ENCODE assay signal across 8 cellular contexts in genomic region chr3:42683875-42684593, GRCh38. TPM values are rescaled to one million over a fixed set of nuclear protein-coding genes. Genes with fewer than 3 reads are reported as not detected.
DNase-seq lines count a peak whose midpoint lies in the region; TF ChIP-seq lines count a peak whose summit lies in the region.

No MANE protein-coding gene starts in this region.

- peaks cover 2% of the 10 kb centered on the region for H3K9me3 Mint-ChIP-seq in activated T-helper 2 cell treated with anti-CD3 and anti-CD28 coated beads, Interferon-gamma antibody, Interleukin-2, Interleukin-4, amounts not matched to agents 10 μg/mL and 5 μg/mL and 100 μg/mL, durations not matched to agents 14 hours and 24 hours and 36 hours
- H3K9me3 Mint-ChIP-seq in neural progenitor cell = no peaks in the 10 kb centered on the region

- H4K20me1 ChIP-seq in neural progenitor cell (ENCODE audit: low read depth) = no peaks in the 10 kb centered on the region

- in situ Hi-C loops in astrocyte of the cerebellum (cut with HindIII; ENCODE audit: low sequenced_read_pairs) = no loop called here

- peaks cover 16% of the 10 kb centered on the region for H3K4me1 Mint-ChIP-seq in activated T-helper 2 cell treated with anti-CD3 and anti-CD28 coated beads, Interferon-gamma antibody, Interleukin-2, Interleukin-4, amounts not matched to agents 10 μg/mL and 5 μg/mL and 100 μg/mL, durations not matched to agents 14 hours and 24 hours and 36 hours (ENCODE audit: low read depth)
- H3K4me1 Mint-ChIP-seq in neural progenitor cell = peaks cover 2% of the 10 kb centered on the region

- intact Hi-C loops in activated T-helper 2 cell treated with anti-CD3 and anti-CD28 coated beads, Interferon-gamma antibody, Interleukin-2, Interleukin-4, amounts not matched to agents 10 μg/mL and 5 μg/mL and 100 μg/mL, durations not matched to agents 14 hours and 24 hours and 36 hours (cut with micrococcal nuclease) = loop anchor here (2.0 kb wide), 1 partner anchor 45 kb away; no protein-coding TSS in a partner anchor

- H3K4me3 ChIP-seq in NB4 (ENCODE audit: low read depth, low read length) = no peak overlapping the region
- no peak overlapping the region for H3K4me3 ChIP-seq in astrocyte of the cerebellum (ENCODE audit: low read depth, low read length)
- H3K4me3 ChIP-seq in neural progenitor cell = no peak overlapping the region

- H2AFZ ChIP-seq in neural progenitor cell (replicated peaks) = no peak overlapping the region

- H3K4me2 ChIP-seq in neural progenitor cell = no peak overlapping the region

- no peak for TF ChIP-seq POLR2A in NB4 (IDR thresholded peaks at IDR 0.05; ENCODE audit: extremely low read depth, insufficient read length)

- H3K27ac ChIP-seq in neural progenitor cell = no peak overlapping the region

- no peak for TF ChIP-seq CTCF in NB4 (IDR thresholded peaks at IDR 0.05; ENCODE audit: low read depth, low read length)
- no peak for TF ChIP-seq CTCF in astrocyte of the cerebellum (IDR thresholded peaks at IDR 0.05; ENCODE audit: low read depth, low read length, missing control alignments)
- TF ChIP-seq CTCF in neural progenitor cell (IDR thresholded peaks at IDR 0.05) = no peak

- H3K36me3 ChIP-seq in neural progenitor cell = no peaks in the 10 kb centered on the region

- no peaks in the 10 kb centered on the region for H3K27me3 ChIP-seq in neural progenitor cell

- no peaks in the 10 kb centered on the region for H3K79me2 ChIP-seq in neural progenitor cell (ENCODE audit: low read depth)

- H3K4me3 Mint-ChIP-seq in activated T-helper 2 cell treated with anti-CD3 and anti-CD28 coated beads, Interferon-gamma antibody, Interleukin-2, Interleukin-4, amounts not matched to agents 10 μg/mL and 5 μg/mL and 100 μg/mL, durations not matched to agents 14 hours and 24 hours and 36 hours (ENCODE audit: low read depth) = no peak overlapping the region
- no peak overlapping the region for H3K4me3 Mint-ChIP-seq in neural progenitor cell

- H3F3A ChIP-seq in neural progenitor cell (ENCODE audit: low read depth) = no peaks in the 10 kb centered on the region

- H3K9me3 ChIP-seq in neural progenitor cell (ENCODE audit: low read depth) = no peaks in the 10 kb centered on the region

- DNase-seq in COLO668 (lab: John Stamatoyannopoulos, UW; ENCODE audit: unreplicated experiment) (peak; percentile 20), NB4 (ENCODE audit: low read depth) (peak; percentile 87), astrocyte of the cerebellum (ENCODE audit: low read depth) (peak; percentile 29), islet precursor cell (peak; percentile 96), GM19238 (ENCODE audit: insufficient read length, low spot score) (no peak), neural progenitor cell (ENCODE audit: low spot score) (no peak)
- DNase-seq in stimulated activated CD8-positive, alpha-beta memory T cell treated with anti-CD3 and anti-CD28 coated beads, Interleukin-15, amount 100 ng/mL, for 48 hours (ENCODE audit: low read depth in 2 of 2) = peak; percentile 32 to 55
- DNase-seq in activated T-helper 2 cell treated with anti-CD3 and anti-CD28 coated beads, Interferon-gamma antibody, Interleukin-2, Interleukin-4, amounts not matched to agents 10 μg/mL and 5 μg/mL and 100 μg/mL, durations not matched to agents 14 hours and 24 hours and 36 hours (ENCODE audit: low spot score) = no peak

- H3K9ac ChIP-seq in neural progenitor cell = no peak overlapping the region

- H3K36me3 Mint-ChIP-seq in activated T-helper 2 cell treated with anti-CD3 and anti-CD28 coated beads, Interferon-gamma antibody, Interleukin-2, Interleukin-4, amounts not matched to agents 10 μg/mL and 5 μg/mL and 100 μg/mL, durations not matched to agents 14 hours and 24 hours and 36 hours (ENCODE audit: low read depth) = no peaks in the 10 kb centered on the region
- H3K36me3 Mint-ChIP-seq in neural progenitor cell = no peaks in the 10 kb centered on the region

- H3K27ac Mint-ChIP-seq in activated T-helper 2 cell treated with anti-CD3 and anti-CD28 coated beads, Interferon-gamma antibody, Interleukin-2, Interleukin-4, amounts not matched to agents 10 μg/mL and 5 μg/mL and 100 μg/mL, durations not matched to agents 14 hours and 24 hours and 36 hours = no peak overlapping the region
- H3K27ac Mint-ChIP-seq in neural progenitor cell = no peak overlapping the region

- H3K4me1 ChIP-seq in neural progenitor cell = no peaks in the 10 kb centered on the region

- H3K27me3 Mint-ChIP-seq in activated T-helper 2 cell treated with anti-CD3 and anti-CD28 coated beads, Interferon-gamma antibody, Interleukin-2, Interleukin-4, amounts not matched to agents 10 μg/mL and 5 μg/mL and 100 μg/mL, durations not matched to agents 14 hours and 24 hours and 36 hours (ENCODE audit: low read depth) = peaks cover 14% of the 10 kb centered on the region
- peaks cover 2% of the 10 kb centered on the region for H3K27me3 Mint-ChIP-seq in neural progenitor cell (ENCODE audit: insufficient read depth, low read depth)

RNA-seq across cellular contexts. Expression of gene KLHL40, which starts 1.3 kb away (rescaled TPM):
- not detected in 2 replicates for total RNA-seq in activated T-helper 2 cell treated with anti-CD3 and anti-CD28 coated beads, Interferon-gamma antibody, Interleukin-2, Interleukin-4, amounts not matched to agents 10 μg/mL and 5 μg/mL and 100 μg/mL, durations not matched to agents 14 hours and 24 hours and 36 hours
- not detected in 2 replicates for total RNA-seq in neural progenitor cell (ENCODE audit: low replicate concordance)

RNA-seq across cellular contexts. Expression of gene HHATL, which starts 18.6 kb away (rescaled TPM):
- total RNA-seq in activated T-helper 2 cell treated with anti-CD3 and anti-CD28 coated beads, Interferon-gamma antibody, Interleukin-2, Interleukin-4, amounts not matched to agents 10 μg/mL and 5 μg/mL and 100 μg/mL, durations not matched to agents 14 hours and 24 hours and 36 hours = not detected in 2 replicates
- total RNA-seq in neural progenitor cell (ENCODE audit: low replicate concordance) = not detected in 2 replicates

RNA-seq across cellular contexts. Expression of gene ZBTB47, which starts 30.5 kb away (rescaled TPM):
- 0.16 and 0.44 TPM in 2 replicates for total RNA-seq in activated T-helper 2 cell treated with anti-CD3 and anti-CD28 coated beads, Interferon-gamma antibody, Interleukin-2, Interleukin-4, amounts not matched to agents 10 μg/mL and 5 μg/mL and 100 μg/mL, durations not matched to agents 14 hours and 24 hours and 36 hours
- 4.4 and 5.7 TPM in 2 replicates for total RNA-seq in neural progenitor cell (ENCODE audit: low replicate concordance)

Comparison
In these comparisons a context has a peak if more than half of its experiments do, and no peak if none do; other contexts are left out.
1. DNase-seq: peak in COLO668 (single experiment), NB4 (single experiment), astrocyte of the cerebellum (single experiment), islet precursor cell (single experiment) and stimulated activated CD8-positive, alpha-beta memory T cell treated with anti-CD3 and anti-CD28 coated beads, Interleukin-15, amount 100 ng/mL, for 48 hours (2 of 2); none in activated T-helper 2 cell treated with anti-CD3 and anti-CD28 coated beads, Interferon-gamma antibody, Interleukin-2, Interleukin-4, amounts not matched to agents 10 μg/mL and 5 μg/mL and 100 μg/mL, durations not matched to agents 14 hours and 24 hours and 36 hours (single experiment), GM19238 (single experiment) and neural progenitor cell (single experiment).